Comparison of ENCODE assay signal across 12 cellular contexts in the genomic region with DNA sequence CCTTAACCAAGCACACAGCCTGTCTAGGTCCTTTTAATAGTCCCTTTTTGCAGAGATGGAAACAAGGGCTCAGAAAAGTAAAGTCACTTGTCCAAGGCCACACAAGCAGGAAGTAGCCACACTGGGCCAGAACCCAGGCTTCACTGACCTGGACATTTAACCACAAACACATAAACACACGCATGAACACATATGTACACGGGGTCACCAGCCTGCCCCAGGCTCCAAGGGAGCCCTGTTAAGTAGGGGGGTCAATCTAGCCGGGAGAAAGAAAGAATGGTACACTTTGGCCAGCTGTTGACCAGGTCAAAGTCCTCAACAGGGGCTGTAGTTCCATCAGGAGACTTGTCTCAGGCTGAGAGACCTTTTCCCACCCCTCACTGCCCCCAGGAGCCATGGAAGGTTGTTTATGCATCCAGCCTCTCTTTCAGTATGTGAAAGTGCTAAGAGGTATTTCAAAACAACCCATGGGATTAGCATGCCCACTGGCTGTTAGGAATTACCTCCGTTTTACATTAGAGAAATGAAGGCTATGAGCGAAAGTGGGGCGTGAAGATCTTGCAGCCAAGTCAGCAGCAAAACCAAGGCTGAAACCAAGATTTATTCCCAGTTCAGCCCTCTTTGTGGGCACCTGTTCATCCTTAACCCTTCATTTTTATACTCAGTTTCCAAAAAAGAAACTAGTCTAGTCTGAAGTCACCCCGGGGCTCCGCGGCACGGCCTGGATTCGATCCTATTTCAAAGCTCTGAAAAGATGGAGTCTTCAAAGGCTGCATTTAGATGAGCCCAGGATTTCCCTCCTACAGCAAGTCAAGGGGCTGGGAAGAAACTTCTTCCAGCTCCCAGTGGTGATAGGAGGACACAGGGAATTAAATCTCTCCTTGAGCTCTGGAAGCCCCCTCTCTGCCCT. TPM values are rescaled to one million over a fixed set of nuclear protein-coding genes. Genes with fewer than 3 reads are reported as not detected.
DNase-seq lines count a peak whose midpoint lies in the region; ATAC-seq and TF ChIP-seq lines count a peak whose summit lies in the region.
"Had no signal": no experiment of that assay in that cellular context is flagged by ENCODE, and none has a peak within 500 bp of the region (broad histone marks: within the 10 kb centered on the region; RNA-seq: fewer than 3 reads in every experiment).

No MANE protein-coding gene starts in this region.

- intact Hi-C loops in mammary epithelial cell (cut with micrococcal nuclease): loop anchor here (1.0 kb wide), 1 partner anchor 443 kb away; no protein-coding TSS in a partner anchor

- peak overlapping the region; percentile 60 for H3K9ac ChIP-seq in mammary epithelial cell (ENCODE audit: insufficient read depth, low read length)

- TF ChIP-seq CTCF in C4-2B (conservative IDR thresholded peaks at IDR 0.05) (no peak), mammary epithelial cell (conservative IDR thresholded peaks at IDR 0.05 in 1 of 2, IDR thresholded peaks at IDR 0.05 in 1 of 2; ENCODE audit: extremely low read depth in 1 of 2, insufficient read depth in 1 of 2, low read depth in 1 of 2, low read length in 2 of 2) (no peak)

- TSS peak; percentile 16 for BruUV-seq in mammary epithelial cell (replicated peaks; lab: Mats Ljungman, UMichigan)

- in situ Hi-C loops in mammary epithelial cell (cut with MboI; ENCODE audit: low sequenced_read_pairs in 2 of 2): no loop called here

- 60% methylated on average over 11 of the region's 11 CpGs for WGBS in mammary epithelial cell (ENCODE audit: low coverage, missing lambda C conversion rate)

- peak overlapping the region; percentile 86 for H3K27ac ChIP-seq in C4-2B
- peak overlapping the region; percentile 96 for H3K27ac ChIP-seq in mammary epithelial cell (ENCODE audit: insufficient read depth, low read depth, low read length)
- peak overlapping the region; percentile 98 for H3K27ac ChIP-seq in muscle layer of duodenum (ENCODE audit: low read length)

- ATAC-seq in GM21515 (IDR thresholded peaks at IDR 0.05; ENCODE audit: unreplicated experiment): no peak
- ATAC-seq: activated T-cell treated with anti-CD3 and anti-CD28 coated beads, Interleukin-2, amount 50 U/mL, for 4 hours had no signal

- no peak overlapping the region for H2AFZ ChIP-seq in mammary epithelial cell (ENCODE audit: low read depth, low read length)

- H3K4me1 ChIP-seq in mammary epithelial cell (ENCODE audit: insufficient read depth, low read length) (peaks cover 80% of the 10 kb centered on the region), muscle layer of duodenum (ENCODE audit: control insufficient read depth in 1 of 2, insufficient read depth in 2 of 2, low read length in 2 of 2) (peaks cover 31 to 51% of the 10 kb centered on the region in 2 donors)

- no peak for DNase-seq in mammary epithelial cell
- DNase-seq in GOT3 (lab: John Stamatoyannopoulos, UW): no peak
- no peak for DNase-seq in GDM1 (lab: John Stamatoyannopoulos, UW)
- DNase-seq: activated T-cell treated with anti-CD3 and anti-CD28 coated beads, Interleukin-2, amount 50 U/mL, for 4 hours; BE2C; retina; SHP77 treated with DMSO at 0.1 percent for 48 hours had no signal

- H3K36me3 ChIP-seq in mammary epithelial cell (ENCODE audit: insufficient read depth, low read length) (peaks cover 28% of the 10 kb centered on the region), muscle layer of duodenum (ENCODE audit: control insufficient read depth in 1 of 2, insufficient read depth in 2 of 2, low read length in 2 of 2) (peaks cover 4 to 8% of the 10 kb centered on the region in 2 donors)
- H3K36me3 ChIP-seq: BE2C had no signal

- H3K27me3 ChIP-seq in mammary epithelial cell (ENCODE audit: insufficient read depth, low read length) (no peaks in the 10 kb centered on the region), muscle layer of duodenum (ENCODE audit: low read depth, low read length) (no peaks in the 10 kb centered on the region)
- H3K27me3 ChIP-seq: BE2C had no signal

- H3K4me3 ChIP-seq in mammary epithelial cell (replicated peaks in 1 of 3; ENCODE audit: insufficient read depth in 1 of 3, low read depth in 2 of 3, low read length in 3 of 3) (no peak overlapping the region), muscle layer of duodenum (ENCODE audit: low read depth in 1 of 2, low read length in 2 of 2) (peak overlapping the region; percentile 15 to 48)

- H4K20me1 ChIP-seq in mammary epithelial cell (ENCODE audit: insufficient read depth, low read length): no peaks in the 10 kb centered on the region

- peak overlapping the region; percentile 63 for H3K4me2 ChIP-seq in mammary epithelial cell (ENCODE audit: insufficient read depth, low read depth, low read length)

- dilution Hi-C loops in mammary epithelial cell (cut with HindIII; ENCODE audit: low sequenced_read_pairs): no loop called here

- peaks cover 92% of the 10 kb centered on the region for H3K79me2 ChIP-seq in mammary epithelial cell (ENCODE audit: insufficient read depth, low read length)

- H3K9me3 ChIP-seq in mammary epithelial cell (replicated peaks; ENCODE audit: insufficient read depth, low read length): no peaks in the 10 kb centered on the region
- H3K9me3 ChIP-seq in muscle layer of duodenum (ENCODE audit: control insufficient read depth in 1 of 2, low read length in 2 of 2): no peaks in the 10 kb centered on the region
- H3K9me3 ChIP-seq: BE2C had no signal

- CTCF ChIA-PET in mammary epithelial cell (lab: Charles Lee; ENCODE audit: low non-redundant PET): no interaction called here

RNA-seq across cellular contexts. Expression of a gene that starts 9.8 kb away (rescaled TPM):
- total RNA-seq in mammary epithelial cell: 100 to 1,000 TPM; 276 to 550 TPM
- 135 TPM for polyA plus RNA-seq in mammary epithelial cell
- polyA minus RNA-seq in mammary epithelial cell: 326 TPM

RNA-seq across cellular contexts. Expression of a gene that starts 24.6 kb away (rescaled TPM):
- total RNA-seq in mammary epithelial cell: 10 to 100 TPM; 20.9 to 25.0 TPM
- 35.1 TPM for polyA plus RNA-seq in mammary epithelial cell
- polyA minus RNA-seq in mammary epithelial cell: 40.9 TPM

RNA-seq across cellular contexts. Expression of a gene that starts 30.3 kb away (rescaled TPM):
- total RNA-seq in mammary epithelial cell: under 1 TPM in 1 of 2 donors, not detected in 1; 0.24 TPM
- polyA plus RNA-seq in mammary epithelial cell: 0.06 TPM
- not detected for polyA minus RNA-seq in mammary epithelial cell
- total RNA-seq: M059J, ureter had no signal

RNA-seq across cellular contexts. Expression of a gene that starts 31.7 kb away (rescaled TPM):
- total RNA-seq in mammary epithelial cell: not detected
- polyA plus RNA-seq in mammary epithelial cell: not detected
- not detected for polyA minus RNA-seq in mammary epithelial cell
- total RNA-seq: M059J, ureter had no signal

RNA-seq across cellular contexts. Expression of a gene that starts 39.7 kb away (rescaled TPM):
- not detected for total RNA-seq in mammary epithelial cell
- polyA plus RNA-seq in mammary epithelial cell: not detected
- not detected for polyA minus RNA-seq in mammary epithelial cell
- total RNA-seq: activated T-cell treated with anti-CD3 and anti-CD28 coated beads, Interleukin-2, amount 50 U/mL, for 4 hours; M059J had no signal

Comparison
In these comparisons a context has a peak if more than half of its experiments do, and no peak if none do; other contexts are left out.
1. H3K4me3 ChIP-seq: peak in muscle layer of duodenum (2 of 2); none in mammary epithelial cell (0 of 3).
2. Peak in every context shown above with its lines, with median percentiles within 50 percentile points of each other: H3K27ac ChIP-seq.